ENCODE assay signal across 21 cellular contexts in genomic region chr10:89637108-89637507, GRCh38.
"Had no signal": no experiment of that assay in that cellular context is flagged by ENCODE, and none has a peak within 500 bp of the region (broad histone marks: within the 10 kb centered on the region; RNA-seq: fewer than 3 reads in every experiment).

No MANE protein-coding gene starts in this region.

- H3K27me3 ChIP-seq: cardiac muscle cell, foreskin keratinocyte, neural progenitor cell, spleen had no signal

- H3K9me3 Mint-ChIP-seq: activated CD4-positive, alpha-beta memory T cell treated with anti-CD3 and anti-CD28 coated beads for 36 hours; activated naive CD8-positive, alpha-beta T cell treated with anti-CD3 and anti-CD28 coated beads, Interleukin-2, amount 50 U/mL, for 24 hours; naive thymus-derived CD8-positive, alpha-beta T cell; neural progenitor cell; type B pancreatic cell had no signal

- H3K27me3 Mint-ChIP-seq: activated CD4-positive, alpha-beta memory T cell treated with anti-CD3 and anti-CD28 coated beads for 36 hours; T-helper 17 cell; type B pancreatic cell had no signal

- H3K27ac Mint-ChIP-seq: activated CD4-positive, alpha-beta memory T cell treated with anti-CD3 and anti-CD28 coated beads for 36 hours; activated naive CD8-positive, alpha-beta T cell treated with anti-CD3 and anti-CD28 coated beads, Interleukin-2, amount 50 U/mL, for 24 hours; naive thymus-derived CD8-positive, alpha-beta T cell; neural progenitor cell; T-helper 17 cell; type B pancreatic cell had no signal

- H3K4me1 ChIP-seq: foreskin keratinocyte, spleen had no signal

- H3K4me3 Mint-ChIP-seq: activated CD4-positive, alpha-beta memory T cell treated with anti-CD3 and anti-CD28 coated beads for 36 hours; activated naive CD8-positive, alpha-beta T cell treated with anti-CD3 and anti-CD28 coated beads, Interleukin-2, amount 50 U/mL, for 24 hours; naive thymus-derived CD8-positive, alpha-beta T cell; neural progenitor cell; T-helper 17 cell; type B pancreatic cell had no signal

- H3K4me2 ChIP-seq: neural progenitor cell had no signal

- H3K36me3 Mint-ChIP-seq: naive thymus-derived CD8-positive, alpha-beta T cell had no signal

- H3K4me1 Mint-ChIP-seq: activated naive CD8-positive, alpha-beta T cell treated with anti-CD3 and anti-CD28 coated beads, Interleukin-2, amount 50 U/mL, for 24 hours; naive thymus-derived CD8-positive, alpha-beta T cell had no signal

- DNase-seq: activated CD4-positive, alpha-beta memory T cell treated with anti-CD3 and anti-CD28 coated beads for 36 hours; activated CD4-positive, alpha-beta T cell treated with anti-CD3 and anti-CD28 coated beads for 4 hours; activated CD4-positive, CD25-positive, alpha-beta regulatory T cell; activated gamma-delta T cell; activated naive CD4-positive, alpha-beta T cell treated with anti-CD3 and anti-CD28 coated beads, Interleukin-2, amount 50 U/mL, for 16 hours; activated naive CD8-positive, alpha-beta T cell treated with anti-CD3 and anti-CD28 coated beads, Interleukin-2, amount 50 U/mL, for 24 hours; activated T-cell treated with anti-CD3 and anti-CD28 coated beads for 4 hours; cortex of kidney; foreskin keratinocyte; kidney; naive thymus-derived CD8-positive, alpha-beta T cell; retina; spleen; stimulated activated CD4-positive, alpha-beta T cell treated with anti-CD3 and anti-CD28 coated beads, Interleukin-4, amount 100 ng/mL, for 1 hour; stimulated activated naive CD4-positive, alpha-beta T cell; T-helper 17 cell had no signal

- H3K27ac ChIP-seq: cardiac muscle cell, foreskin keratinocyte, neural progenitor cell, spleen, thoracic aorta had no signal

- H2AFZ ChIP-seq: neural progenitor cell had no signal

- H3K4me3 ChIP-seq: cardiac muscle cell, neural progenitor cell, spleen, thoracic aorta had no signal

- H3K9ac ChIP-seq: neural progenitor cell had no signal

- ATAC-seq: activated naive CD8-positive, alpha-beta T cell treated with anti-CD3 and anti-CD28 coated beads, Interleukin-2, amount 50 U/mL, for 24 hours; foreskin keratinocyte; left lobe of liver; naive thymus-derived CD8-positive, alpha-beta T cell; T-helper 17 cell had no signal

- H3K9me3 ChIP-seq: spleen, thoracic aorta had no signal

- H3K36me3 ChIP-seq: cardiac muscle cell, spleen, thoracic aorta had no signal
